Comparison of ENCODE assay signal across 1 cellular context in the genomic region with DNA sequence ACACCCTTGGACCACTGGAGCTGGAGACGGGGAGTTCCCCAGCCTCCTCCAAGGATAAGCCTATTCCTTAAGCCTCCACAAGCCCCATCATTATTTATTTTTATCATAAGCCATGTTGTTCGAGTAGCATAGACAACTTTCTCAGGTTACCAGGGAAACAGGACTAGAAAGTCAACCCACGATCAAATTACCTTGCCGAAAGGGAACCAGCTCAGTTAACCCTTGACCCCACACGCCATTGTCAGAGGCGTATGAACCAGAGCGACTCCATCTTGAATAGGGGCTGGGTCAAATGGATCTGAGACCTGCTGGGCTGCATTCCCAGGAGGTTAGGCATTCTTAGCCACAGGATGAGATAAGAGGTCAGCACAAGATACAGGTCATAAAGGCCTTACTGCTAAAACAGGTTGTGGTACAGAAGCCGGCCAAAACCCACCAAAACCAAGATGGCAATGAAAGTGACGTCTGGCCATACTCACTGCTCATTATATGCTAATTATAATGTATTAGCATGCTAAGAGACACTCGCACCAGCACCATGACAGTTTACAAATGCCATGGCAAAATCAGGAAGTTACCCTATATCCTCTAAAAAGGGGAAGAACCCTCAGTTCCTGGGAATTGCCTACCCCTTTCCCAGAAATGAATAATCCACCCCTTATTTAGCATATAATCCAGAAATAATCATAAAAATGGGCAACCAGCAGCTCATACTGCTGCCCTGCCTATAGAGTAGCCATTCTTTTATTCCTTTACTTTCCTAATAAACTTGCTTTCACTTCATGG.
TF ChIP-seq lines count a peak whose summit lies in the region.

No MANE protein-coding gene starts in this region.

TF ChIP-seq in SK-N-SH, 30 proteins besides CTCF, POLR2A, EP300 and RAD21 (continued from another document):
- TF ChIP-seq FOXJ3 (CRISPR knock-in tag; IDR thresholded peaks at IDR 0.05) (no peak), RCOR1 (IDR thresholded peaks at IDR 0.05; ENCODE audit: low read length) (no peak), TAF1 (IDR thresholded peaks at IDR 0.05; ENCODE audit: borderline replicate concordance, low read depth, low read length) (no peak), TEAD4 (IDR thresholded peaks at IDR 0.05; ENCODE audit: borderline replicate concordance, insufficient read depth) (no peak), NFIC (IDR thresholded peaks at IDR 0.05; ENCODE audit: borderline replicate concordance) (no peak), POLR2AphosphoS5 (IDR thresholded peaks at IDR 0.05; ENCODE audit: low read depth, low read length) (no peak), YY1 (IDR thresholded peaks at IDR 0.05; ENCODE audit: low read depth) (no peak), EZH2phosphoT487 (IDR thresholded peaks at IDR 0.05; ENCODE audit: borderline replicate concordance, low read depth) (no peak), TCF12 (IDR thresholded peaks at IDR 0.05) (no peak), FOSL2 (IDR thresholded peaks at IDR 0.05; ENCODE audit: borderline replicate concordance, low read depth) (no peak)
- TF ChIP-seq, protein P1, sequence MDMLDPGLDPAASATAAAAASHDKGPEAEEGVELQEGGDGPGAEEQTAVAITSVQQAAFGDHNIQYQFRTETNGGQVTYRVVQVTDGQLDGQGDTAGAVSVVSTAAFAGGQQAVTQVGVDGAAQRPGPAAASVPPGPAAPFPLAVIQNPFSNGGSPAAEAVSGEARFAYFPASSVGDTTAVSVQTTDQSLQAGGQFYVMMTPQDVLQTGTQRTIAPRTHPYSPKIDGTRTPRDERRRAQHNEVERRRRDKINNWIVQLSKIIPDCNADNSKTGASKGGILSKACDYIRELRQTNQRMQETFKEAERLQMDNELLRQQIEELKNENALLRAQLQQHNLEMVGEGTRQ (IDR thresholded peaks at IDR 0.05; ENCODE audit: borderline replicate concordance, low read depth, low read length) = no peak
- TF ChIP-seq, protein P2, sequence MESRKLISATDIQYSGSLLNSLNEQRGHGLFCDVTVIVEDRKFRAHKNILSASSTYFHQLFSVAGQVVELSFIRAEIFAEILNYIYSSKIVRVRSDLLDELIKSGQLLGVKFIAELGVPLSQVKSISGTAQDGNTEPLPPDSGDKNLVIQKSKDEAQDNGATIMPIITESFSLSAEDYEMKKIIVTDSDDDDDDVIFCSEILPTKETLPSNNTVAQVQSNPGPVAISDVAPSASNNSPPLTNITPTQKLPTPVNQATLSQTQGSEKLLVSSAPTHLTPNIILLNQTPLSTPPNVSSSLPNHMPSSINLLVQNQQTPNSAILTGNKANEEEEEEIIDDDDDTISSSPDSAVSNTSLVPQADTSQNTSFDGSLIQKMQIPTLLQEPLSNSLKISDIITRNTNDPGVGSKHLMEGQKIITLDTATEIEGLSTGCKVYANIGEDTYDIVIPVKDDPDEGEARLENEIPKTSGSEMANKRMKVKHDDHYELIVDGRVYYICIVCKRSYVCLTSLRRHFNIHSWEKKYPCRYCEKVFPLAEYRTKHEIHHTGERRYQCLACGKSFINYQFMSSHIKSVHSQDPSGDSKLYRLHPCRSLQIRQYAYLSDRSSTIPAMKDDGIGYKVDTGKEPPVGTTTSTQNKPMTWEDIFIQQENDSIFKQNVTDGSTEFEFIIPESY (IDR thresholded peaks at IDR 0.05; ENCODE audit: borderline replicate concordance, low read depth) = no peak
